In the genomic region with DNA sequence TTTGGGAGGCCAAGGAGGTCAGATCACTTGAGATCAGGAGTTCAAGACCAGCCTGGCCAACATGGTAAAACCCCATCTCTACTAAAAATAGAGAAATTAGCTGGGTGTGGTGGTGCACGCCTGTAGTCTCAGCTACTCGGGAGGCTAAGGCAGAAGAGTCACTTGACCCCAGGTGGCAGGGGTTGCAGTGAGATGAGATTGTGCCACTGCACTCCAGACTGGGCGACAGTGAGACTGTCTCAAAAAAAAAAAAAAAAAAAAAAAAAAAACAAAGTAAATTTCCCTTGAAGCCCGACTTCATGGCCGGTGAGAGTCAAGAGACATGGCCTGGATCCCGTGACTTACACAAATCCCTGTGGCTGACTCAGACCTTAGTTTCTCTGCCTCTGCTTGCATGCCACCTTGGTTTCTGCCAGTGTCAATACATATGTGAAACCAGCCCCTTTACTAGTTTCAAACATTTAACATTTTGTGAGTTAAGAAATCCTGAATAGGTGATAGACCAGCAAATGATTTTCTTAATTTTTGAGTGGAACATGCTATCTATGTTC, we compare ENCODE assay signal across 15 cellular contexts.
DNase-seq lines count a peak whose midpoint lies in the region.
"Had no signal": no experiment of that assay in that cellular context is flagged by ENCODE, and none has a peak within 500 bp of the region (broad histone marks: within the 10 kb centered on the region; RNA-seq: fewer than 3 reads in every experiment).

No MANE protein-coding gene starts in this region.

- peaks cover under 1% of the 10 kb centered on the region for H3K36me3 ChIP-seq in adipocyte (ENCODE audit: control insufficient read depth, insufficient read depth, low read length, severe bottlenecking)
- H3K36me3 ChIP-seq: uterus had no signal

- H3K9ac ChIP-seq in adipocyte (ENCODE audit: low read length), result no peak overlapping the region

- no peaks in the 10 kb centered on the region for H3K9me3 ChIP-seq in adipocyte (ENCODE audit: control insufficient read depth, low read length)
- H3K9me3 ChIP-seq: A549, uterus had no signal

- peaks cover 9% of the 10 kb centered on the region for H3K4me1 ChIP-seq in adipocyte (ENCODE audit: control insufficient read depth, insufficient read depth, low read length)
- H3K4me1 ChIP-seq: A549, uterus had no signal

- H3K4me3 ChIP-seq in adipocyte (ENCODE audit: low read length), result no peak overlapping the region
- H3K4me3 ChIP-seq: A549, uterus had no signal

- peak; percentile 13 for DNase-seq in AG08395 (ENCODE audit: low spot score)
- DNase-seq in HCEC 1CT, result peak; percentile 73
- peak; percentile 42 for DNase-seq in adipocyte (ENCODE audit: low read depth)
- peak; percentile 45 for DNase-seq in fibroblast of peridontal ligament (ENCODE audit: extremely low read depth)
- no peak for DNase-seq in D341Med (ENCODE audit: low spot score)
- DNase-seq in kidney glomerular epithelial cell (lab: John Stamatoyannopoulos, UW), result no peak
- no peak for DNase-seq in epidermal melanocyte (ENCODE audit: insufficient read length, low spot score)
- no peak for DNase-seq in activated effector memory CD4-positive, alpha-beta T cell treated with Interleukin-2 at 50 U/mL for 16 hours
- DNase-seq: activated CD4-positive, alpha-beta memory T cell treated with anti-CD3 and anti-CD28 coated beads, Interleukin-2, amount 10 ng/mL, durations not matched to agents 7 days and 5 days; immature natural killer cell; nephron progenitor cell; RPMI8226; stimulated activated CD4-positive, alpha-beta T cell treated with anti-CD3 and anti-CD28 coated beads, Interleukin-15, amount 100 ng/mL, for 24 hours; uterus had no signal

- no peaks in the 10 kb centered on the region for H3K27me3 ChIP-seq in adipocyte (replicated peaks; ENCODE audit: control insufficient read depth, insufficient read depth, low read length)
- H3K27me3 ChIP-seq: uterus had no signal

Comparison
In these comparisons a context has a peak if more than half of its experiments do, and no peak if none do; other contexts are left out.
1. DNase-seq: peak in AG08395 (single experiment), HCEC 1CT (single experiment), adipocyte (single experiment) and fibroblast of peridontal ligament (single experiment); none in D341Med (single experiment), kidney glomerular epithelial cell (single experiment), epidermal melanocyte (single experiment) and activated effector memory CD4-positive, alpha-beta T cell treated with Interleukin-2 at 50 U/mL for 16 hours (single experiment).